In genomic region chr7:81924494-81924893, GRCh38 we compare ENCODE assay signal across 27 cellular contexts.
DNase-seq lines count a peak whose midpoint lies in the region; ATAC-seq and TF ChIP-seq lines count a peak whose summit lies in the region.
"Had no signal": no experiment of that assay in that cellular context is flagged by ENCODE, and none has a peak within 500 bp of the region (broad histone marks: within the 10 kb centered on the region; RNA-seq: fewer than 3 reads in every experiment).

No MANE protein-coding gene starts in this region.

- POLR2A ChIA-PET in naive thymus-derived CD8-positive, alpha-beta T cell (lab: Charles Lee): no interaction called here

- H2AFZ ChIP-seq in neural progenitor cell (replicated peaks): peak overlapping the region; percentile 19

- no peak overlapping the region for H3K4me3 Mint-ChIP-seq in neural progenitor cell
- no peak overlapping the region for H3K4me3 Mint-ChIP-seq in naive thymus-derived CD8-positive, alpha-beta T cell
- H3K4me3 Mint-ChIP-seq: activated T-cell treated with anti-CD3 and anti-CD28 coated beads, Interleukin-2, amount 50 U/mL, for 72 hours; brain; stimulated activated naive B cell treated with anti-CD40 and anti-IgM and Interleukin-4, amounts not matched to agents 10 μg/mL and 1 μg/mL and 100 μg/mL, for 72 hours had no signal

- DNase-seq in neural progenitor cell (ENCODE audit: low spot score): peak; percentile 2
- DNase-seq in naive thymus-derived CD8-positive, alpha-beta T cell: no peak
- DNase-seq in activated CD4-positive, alpha-beta T cell treated with anti-CD3 and anti-CD28 coated beads, Interleukin-2, amount 50 U/mL, for 1 hour: no peak
- no peak for DNase-seq in effector CD4-positive, alpha-beta T cell
- DNase-seq: activated CD4-positive, alpha-beta T cell treated with anti-CD3 and anti-CD28 coated beads for 4 hours; activated naive CD4-positive, alpha-beta T cell treated with Interleukin-2 at 50 U/mL for 16 hours; activated T-cell treated with anti-CD3 and anti-CD28 coated beads, Interleukin-2, amount 50 U/mL, for 72 hours; Caco-2; cerebellar nuclear complex; DMS79; GF-D8; hippocampal formation; mesendoderm; NCI-H1092; NCI-H187; NCI-H2171 treated with DMSO at 0.1 percent for 48 hours; NCI-H510A treated with DMSO at 0.1 percent for 48 hours; psoas muscle; SHP77 treated with DMSO at 0.1 percent for 48 hours; stimulated activated CD4-positive, alpha-beta T cell treated with anti-CD3 and anti-CD28 coated beads, Interleukin-4, amount 100 ng/mL, for 4 hours; stimulated activated naive B cell treated with anti-CD40 and anti-IgM and Interleukin-4, amounts not matched to agents 10 μg/mL and 1 μg/mL and 100 μg/mL, for 72 hours had no signal

- H3K9me3 Mint-ChIP-seq in neural progenitor cell: peaks cover under 1% of the 10 kb centered on the region
- H3K9me3 Mint-ChIP-seq in naive thymus-derived CD8-positive, alpha-beta T cell: peaks cover 0 to 2% (median 0%) of the 10 kb centered on the region in 9 donors

- H3F3A ChIP-seq in neural progenitor cell (ENCODE audit: low read depth): no peaks in the 10 kb centered on the region

- H3K27ac Mint-ChIP-seq in neural progenitor cell: no peak overlapping the region
- H3K27ac Mint-ChIP-seq in naive thymus-derived CD8-positive, alpha-beta T cell: no peak overlapping the region
- H3K27ac Mint-ChIP-seq: activated T-cell treated with anti-CD3 and anti-CD28 coated beads, Interleukin-2, amount 50 U/mL, for 72 hours; brain; stimulated activated naive B cell treated with anti-CD40 and anti-IgM and Interleukin-4, amounts not matched to agents 10 μg/mL and 1 μg/mL and 100 μg/mL, for 72 hours had no signal

- H3K4me1 ChIP-seq in neural progenitor cell: peaks cover 7% of the 10 kb centered on the region
- H3K4me1 ChIP-seq: Caco-2, gastroesophageal sphincter, psoas muscle had no signal

- H3K79me2 ChIP-seq in neural progenitor cell (ENCODE audit: low read depth): no peaks in the 10 kb centered on the region

- H3K36me3 Mint-ChIP-seq in neural progenitor cell: no peaks in the 10 kb centered on the region
- H3K36me3 Mint-ChIP-seq in naive thymus-derived CD8-positive, alpha-beta T cell: no peaks in the 10 kb centered on the region
- H3K36me3 Mint-ChIP-seq: brain had no signal

- peaks cover 2% of the 10 kb centered on the region for H3K27me3 Mint-ChIP-seq in neural progenitor cell (ENCODE audit: insufficient read depth, low read depth)
- peaks cover 0 to under 1% (median 0%) of the 10 kb centered on the region in 5 donors for H3K27me3 Mint-ChIP-seq in naive thymus-derived CD8-positive, alpha-beta T cell
- H3K27me3 Mint-ChIP-seq: brain; stimulated activated naive B cell treated with anti-CD40 and anti-IgM and Interleukin-4, amounts not matched to agents 10 μg/mL and 1 μg/mL and 100 μg/mL, for 72 hours had no signal

- H3K4me2 ChIP-seq in neural progenitor cell: no peak overlapping the region

- H3K4me1 Mint-ChIP-seq in neural progenitor cell: peaks cover 11% of the 10 kb centered on the region
- no peaks in the 10 kb centered on the region for H3K4me1 Mint-ChIP-seq in naive thymus-derived CD8-positive, alpha-beta T cell
- H3K4me1 Mint-ChIP-seq: stimulated activated naive B cell treated with anti-CD40 and anti-IgM and Interleukin-4, amounts not matched to agents 10 μg/mL and 1 μg/mL and 100 μg/mL, for 72 hours had no signal

- no peaks in the 10 kb centered on the region for H3K36me3 ChIP-seq in neural progenitor cell
- H3K36me3 ChIP-seq: gastroesophageal sphincter had no signal

- TF ChIP-seq CTCF in neural progenitor cell (IDR thresholded peaks at IDR 0.05): no peak

- H3K9ac ChIP-seq in neural progenitor cell: no peak overlapping the region

- no peaks in the 10 kb centered on the region for H3K9me3 ChIP-seq in neural progenitor cell (ENCODE audit: low read depth)
- H3K9me3 ChIP-seq: Caco-2, gastroesophageal sphincter, psoas muscle had no signal

- peak; percentile 47 for ATAC-seq in GM18502 (IDR thresholded peaks at IDR 0.05; ENCODE audit: poor library complexity, unreplicated experiment)
- ATAC-seq in GM19395 (IDR thresholded peaks at IDR 0.05; ENCODE audit: unreplicated experiment): peak; percentile 47
- peak; percentile 58 for ATAC-seq in HG02885 (IDR thresholded peaks at IDR 0.05; ENCODE audit: poor library complexity, unreplicated experiment)
- ATAC-seq in naive thymus-derived CD8-positive, alpha-beta T cell: no peak
- ATAC-seq: gastroesophageal sphincter; psoas muscle; stimulated activated naive B cell treated with anti-CD40 and anti-IgM and Interleukin-4, amounts not matched to agents 10 μg/mL and 1 μg/mL and 100 μg/mL, for 72 hours had no signal

- no peak overlapping the region for H3K4me3 ChIP-seq in neural progenitor cell
- H3K4me3 ChIP-seq: gastroesophageal sphincter, psoas muscle had no signal

- H3K27ac ChIP-seq in neural progenitor cell: no peak overlapping the region
- H3K27ac ChIP-seq: C4-2B, gastroesophageal sphincter, psoas muscle had no signal

- H4K20me1 ChIP-seq in neural progenitor cell (ENCODE audit: low read depth): no peaks in the 10 kb centered on the region

- no peaks in the 10 kb centered on the region for H3K27me3 ChIP-seq in neural progenitor cell
- H3K27me3 ChIP-seq: gastroesophageal sphincter had no signal

Comparison
In these comparisons a context has a peak if more than half of its experiments do, and no peak if none do; other contexts are left out.
1. ATAC-seq: peak in GM18502 (single experiment), GM19395 (single experiment) and HG02885 (single experiment); none in naive thymus-derived CD8-positive, alpha-beta T cell (0 of 2).